Comparison of ENCODE assay signal across 23 cellular contexts in genomic region chr11:34397120-34397519, GRCh38. TPM values are rescaled to one million over a fixed set of nuclear protein-coding genes. Genes with fewer than 3 reads are reported as not detected.
"Had no signal": no experiment of that assay in that cellular context is flagged by ENCODE, and none has a peak within 500 bp of the region (broad histone marks: within the 10 kb centered on the region; RNA-seq: fewer than 3 reads in every experiment).

No MANE protein-coding gene starts in this region.

- ATAC-seq: left colon; left ventricle myocardium superior; mucosa of descending colon; natural killer cell treated with Interleukin-12 subunit alpha and Interleukin-12 subunit beta and Interleukin-15 and Interleukin-18, amount 100 ng/mL, for 72 hours; pancreas; right cardiac atrium; stimulated activated naive CD8-positive, alpha-beta T cell treated with anti-CD3 and anti-CD28 coated beads, Interleukin-15, Interleukin-2, amounts not matched to agents 100 U/mL and 50 U/mL, for 24 hours had no signal

- DNase-seq: effector CD4-positive, alpha-beta T cell; endodermal cell; foreskin melanocyte; head of caudate nucleus; left colon; left ventricle myocardium superior; mesenchymal stem cell; mucosa of descending colon; occipital lobe; pancreas; right cardiac atrium; stimulated activated CD4-positive, alpha-beta T cell treated with anti-CD3 and anti-CD28 coated beads, Interleukin-2, amount 100 ng/mL, for 48 hours; stimulated activated naive CD8-positive, alpha-beta T cell treated with anti-CD3 and anti-CD28 coated beads, Interleukin-15, Interleukin-2, amounts not matched to agents 100 U/mL and 50 U/mL, for 24 hours; tibial artery; upper lobe of left lung; uterus had no signal

- H3K36me3 ChIP-seq: neural progenitor cell, pancreas, suprapubic skin, tibial artery, upper lobe of left lung, uterus had no signal

- H3K9ac ChIP-seq: neural progenitor cell had no signal

- H3K27me3 ChIP-seq: hepatocyte, neural progenitor cell, pancreas, suprapubic skin, upper lobe of left lung, uterus had no signal

- H3K4me3 ChIP-seq: coronary artery, hepatocyte, lung, mucosa of descending colon, neural progenitor cell, pancreas, smooth muscle cell, suprapubic skin, tibial artery, upper lobe of left lung, uterus had no signal

- H3K79me2 ChIP-seq: hepatocyte had no signal

- H3K9me3 ChIP-seq: pancreas, tibial artery, uterus had no signal

- H3K27ac ChIP-seq: coronary artery, hepatocyte, neural progenitor cell, pancreas, suprapubic skin, tibial artery, upper lobe of left lung, uterus had no signal

- H3K4me2 ChIP-seq: hepatocyte, neural progenitor cell, smooth muscle cell had no signal

- H3K4me1 ChIP-seq: neural progenitor cell, pancreas, upper lobe of left lung, uterus had no signal

RNA-seq across cellular contexts. Expression of gene CAT, which starts 41.6 kb away (rescaled TPM):
- total RNA-seq: smooth muscle cell had no signal
- polyA plus RNA-seq: hepatocyte, smooth muscle cell had no signal
